Comparison of ENCODE assay signal across 29 cellular contexts in the genomic region with DNA sequence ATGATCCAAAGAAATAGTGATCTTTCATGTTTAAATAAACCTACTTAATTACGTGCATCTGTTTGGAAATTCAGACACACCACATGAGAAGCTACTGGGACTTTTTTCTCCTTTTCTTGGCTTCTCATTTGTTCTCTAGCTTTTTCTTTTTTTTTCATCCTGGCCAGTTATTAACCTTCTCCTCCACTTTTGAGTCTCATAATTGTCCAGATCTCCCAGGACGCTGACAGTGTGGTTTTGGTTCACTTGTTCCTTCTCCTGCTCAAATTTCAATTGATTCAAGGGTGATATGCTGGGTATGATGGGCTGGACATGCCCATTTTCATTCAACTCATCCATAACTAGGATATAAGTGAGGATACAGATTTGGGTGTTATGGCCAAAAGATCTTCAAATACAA.
"Had no signal": no experiment of that assay in that cellular context is flagged by ENCODE, and none has a peak within 500 bp of the region (broad histone marks: within the 10 kb centered on the region; RNA-seq: fewer than 3 reads in every experiment).

No MANE protein-coding gene starts in this region.

- H3K9me3 Mint-ChIP-seq: mesothelial cell of epicardium; naive B cell; natural killer cell; nephron progenitor cell; neural progenitor cell; stimulated activated memory B cell treated with anti-CD40 and anti-IgM and Interleukin-4, amounts not matched to agents 10 μg/mL and 1 μg/mL and 100 μg/mL, for 72 hours; stimulated activated naive CD8-positive, alpha-beta T cell treated with anti-CD3 and anti-CD28 coated beads, Interleukin-15, amount 100 ng/mL, for 72 hours; type B pancreatic cell had no signal

- H3K9me3 ChIP-seq: left lung, neutrophil, psoas muscle, right atrium auricular region, right lobe of liver, tibial nerve, uterus had no signal

- H3K27ac ChIP-seq: left lung, neural progenitor cell, neutrophil, parathyroid adenoma, psoas muscle, right atrium auricular region, right lobe of liver, tibial nerve, uterus had no signal

- H3K4me2 ChIP-seq: neural progenitor cell, smooth muscle cell had no signal

- FAIRE-seq: keratinocyte had no signal

- H3K36me3 Mint-ChIP-seq: mesothelial cell of epicardium; naive B cell; natural killer cell; neural progenitor cell; stimulated activated memory B cell treated with anti-CD40 and anti-IgM and Interleukin-4, amounts not matched to agents 10 μg/mL and 1 μg/mL and 100 μg/mL, for 72 hours; type B pancreatic cell had no signal

- ATAC-seq: left colon; left lung; natural killer cell; psoas muscle; right lobe of liver; stimulated activated memory B cell treated with anti-CD40 and anti-IgM and Interleukin-4, amounts not matched to agents 10 μg/mL and 1 μg/mL and 100 μg/mL, for 72 hours; stimulated activated naive CD8-positive, alpha-beta T cell treated with anti-CD3 and anti-CD28 coated beads, Interleukin-15, amount 100 ng/mL, for 72 hours had no signal

- H3K9ac ChIP-seq: neural progenitor cell, parathyroid adenoma had no signal

- H3K27me3 Mint-ChIP-seq: stimulated activated memory B cell treated with anti-CD40 and anti-IgM and Interleukin-4, amounts not matched to agents 10 μg/mL and 1 μg/mL and 100 μg/mL, for 72 hours; stimulated activated naive CD8-positive, alpha-beta T cell treated with anti-CD3 and anti-CD28 coated beads, Interleukin-15, amount 100 ng/mL, for 72 hours had no signal

- H3K4me3 Mint-ChIP-seq: mesothelial cell of epicardium; naive B cell; natural killer cell; nephron progenitor cell; stimulated activated memory B cell treated with anti-CD40 and anti-IgM and Interleukin-4, amounts not matched to agents 10 μg/mL and 1 μg/mL and 100 μg/mL, for 72 hours; stimulated activated naive CD8-positive, alpha-beta T cell treated with anti-CD3 and anti-CD28 coated beads, Interleukin-15, amount 100 ng/mL, for 72 hours; type B pancreatic cell had no signal

- H3K27ac Mint-ChIP-seq: mesothelial cell of epicardium; natural killer cell; nephron progenitor cell; neural progenitor cell; stimulated activated memory B cell treated with anti-CD40 and anti-IgM and Interleukin-4, amounts not matched to agents 10 μg/mL and 1 μg/mL and 100 μg/mL, for 72 hours; type B pancreatic cell had no signal

- DNase-seq: kidney glomerular epithelial cell; left colon; left lung; mesendoderm; naive B cell; natural killer cell; nephron progenitor cell; occipital lobe; psoas muscle; right lobe of liver; stimulated activated CD4-positive, alpha-beta T cell treated with anti-CD3 and anti-CD28 coated beads, Interleukin-1b, Interleukin-23, amount 100 ng/mL, for 48 hours; stimulated activated CD4-positive, alpha-beta T cell treated with anti-CD3 and anti-CD28 coated beads, Interleukin-2, amount 100 ng/mL, for 48 hours; stimulated activated CD4-positive, alpha-beta T cell treated with anti-CD3 and anti-CD28 coated beads, Interleukin-4, amount 100 ng/mL, for 4 hours; stimulated activated CD8-positive, alpha-beta memory T cell treated with anti-CD3 and anti-CD28 coated beads, Interleukin-4, amount 100 ng/mL, for 48 hours; stimulated activated naive CD4-positive, alpha-beta T cell treated with Interleukin-2 at 50 U/mL for 16 hours; stimulated activated naive CD8-positive, alpha-beta T cell treated with anti-CD3 and anti-CD28 coated beads, Interleukin-15, amount 100 ng/mL, for 72 hours; substantia nigra; uterus had no signal

- H3K4me1 ChIP-seq: parathyroid adenoma, psoas muscle, uterus had no signal

- H3K4me3 ChIP-seq: left lung, lung, neural progenitor cell, psoas muscle, right atrium auricular region, right lobe of liver, smooth muscle cell, tibial nerve, uterus had no signal

- H3K79me2 ChIP-seq: parathyroid adenoma had no signal

- H3K27me3 ChIP-seq: neural progenitor cell, right atrium auricular region, right lobe of liver, tibial nerve, uterus had no signal

- H3K36me3 ChIP-seq: left lung, neural progenitor cell, neutrophil, right atrium auricular region, right lobe of liver, tibial nerve, uterus had no signal

- H2AFZ ChIP-seq: neural progenitor cell, parathyroid adenoma had no signal
